In the genomic region with DNA sequence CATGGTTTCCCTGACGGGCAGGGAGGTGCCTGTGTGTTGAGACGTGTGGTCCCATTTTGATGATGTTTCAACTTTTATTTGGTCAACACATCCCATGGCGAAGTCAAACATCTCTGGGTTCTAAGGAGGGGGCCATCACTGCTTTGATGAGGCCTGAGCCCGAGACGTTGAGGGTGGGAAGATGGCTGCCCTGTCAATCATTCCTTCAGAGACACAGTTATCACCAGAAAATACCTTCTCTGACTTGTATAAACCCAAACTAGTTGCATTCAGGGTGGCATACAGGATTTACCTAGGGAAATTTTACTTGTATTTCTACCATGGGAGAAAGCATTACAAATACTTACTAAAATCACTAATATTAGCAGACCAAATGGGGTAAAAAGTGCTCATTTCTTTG, we compare ENCODE assay signal across 13 cellular contexts.
"Had no signal": no experiment of that assay in that cellular context is flagged by ENCODE, and none has a peak within 500 bp of the region (broad histone marks: within the 10 kb centered on the region; RNA-seq: fewer than 3 reads in every experiment).

No MANE protein-coding gene starts in this region.

- ATAC-seq: activated CD8-positive, alpha-beta memory T cell treated with anti-CD3 and anti-CD28 coated beads, Interleukin-2, amount 10 ng/mL, durations not matched to agents 7 days and 5 days; left colon; sciatic nerve had no signal

- H3K4me3 Mint-ChIP-seq: activated CD8-positive, alpha-beta memory T cell treated with anti-CD3 and anti-CD28 coated beads, Interleukin-2, amount 10 ng/mL, durations not matched to agents 7 days and 5 days; nephron; type B pancreatic cell had no signal

- FAIRE-seq: astrocyte had no signal

- H3K9me3 Mint-ChIP-seq: nephron, type B pancreatic cell had no signal

- H3K36me3 Mint-ChIP-seq: type B pancreatic cell had no signal

- DNase-seq: activated CD4-positive, alpha-beta T cell treated with anti-CD3 and anti-CD28 coated beads, Interleukin-2, amount 50 U/mL, for 1 hour; activated CD8-positive, alpha-beta memory T cell treated with anti-CD3 and anti-CD28 coated beads, Interleukin-2, amount 10 ng/mL, durations not matched to agents 7 days and 5 days; foreskin melanocyte; head of caudate nucleus; left colon; occipital lobe; spleen; stimulated activated CD4-positive, alpha-beta T cell treated with anti-CD3 and anti-CD28 coated beads, Interleukin-1b, Interleukin-23, amount 100 ng/mL, for 48 hours; stimulated activated naive CD4-positive, alpha-beta T cell had no signal

- H3K27ac Mint-ChIP-seq: activated CD8-positive, alpha-beta memory T cell treated with anti-CD3 and anti-CD28 coated beads, Interleukin-2, amount 10 ng/mL, durations not matched to agents 7 days and 5 days; nephron; type B pancreatic cell had no signal

- H3K27me3 Mint-ChIP-seq: activated CD8-positive, alpha-beta memory T cell treated with anti-CD3 and anti-CD28 coated beads, Interleukin-2, amount 10 ng/mL, durations not matched to agents 7 days and 5 days; type B pancreatic cell had no signal
